21 cellular contexts compared by ENCODE assay signal in genomic region chr20:11403711-11404110, GRCh38.
A peak's percentile ranks its signal among the peaks of the same experiment; 100 is the strongest.
DNase-seq lines count a peak whose midpoint lies in the region; ATAC-seq and TF ChIP-seq lines count a peak whose summit lies in the region.
"Had no signal": no experiment of that assay in that cellular context is flagged by ENCODE, and none has a peak within 500 bp of the region (broad histone marks: within the 10 kb centered on the region; RNA-seq: fewer than 3 reads in every experiment).

No MANE protein-coding gene starts in this region.

- DNase-seq in ELF-1 (ENCODE audit: low read depth, low spot score) = peak; percentile 54
- DNase-seq in Panc1 (ENCODE audit: low read depth, low spot score) = no peak
- peak; percentile 71 to 87 for DNase-seq in erythroblast (lab: John Stamatoyannopoulos, UW)
- DNase-seq in sciatic nerve (ENCODE audit: low spot score) = no peak
- no peak for DNase-seq in central memory CD4-positive, alpha-beta T cell
- DNase-seq in NCI-H1105 (lab: John Stamatoyannopoulos, UW) = no peak
- DNase-seq in SHP77 (lab: John Stamatoyannopoulos, UW) = no peak
- DNase-seq: activated CD4-positive, CD25-positive, alpha-beta regulatory T cell treated with anti-CD3 and anti-CD28 coated beads, Interleukin-2, amount 50 U/mL, for 72 hours; AML-193; Caco-2; cerebellar nuclear complex; effector memory CD8-positive, alpha-beta T cell; EL; mucosa of descending colon; NCI-H2107; NCI-H526; right lobe of liver; SJCRH30; stimulated activated naive CD8-positive, alpha-beta T cell treated with anti-CD3 and anti-CD28 coated beads, Interleukin-15, amount 100 ng/mL, for 72 hours had no signal

- H3K36me3 ChIP-seq in Panc1 (ENCODE audit: control insufficient read depth, insufficient read depth, low read length) = no peaks in the 10 kb centered on the region
- H3K36me3 ChIP-seq: heart left ventricle, right lobe of liver, SJCRH30 had no signal

- no peaks in the 10 kb centered on the region for H3K4me1 ChIP-seq in Panc1 (ENCODE audit: control insufficient read depth, insufficient read depth, low read length)
- H3K4me1 ChIP-seq: Caco-2, right lobe of liver, SJCRH30 had no signal

- peak overlapping the region; percentile 39; the same call in 1 of the 2 replicates for H3K27ac ChIP-seq in Panc1 (ENCODE audit: low read length)
- H3K27ac ChIP-seq: heart left ventricle, right lobe of liver, SJCRH30 had no signal

- no peak for ATAC-seq in Panc1
- ATAC-seq in sciatic nerve = peak; percentile 62
- ATAC-seq in GM21526 (IDR thresholded peaks at IDR 0.05; ENCODE audit: low FRiP score, unreplicated experiment) = no peak
- ATAC-seq: effector memory CD8-positive, alpha-beta T cell; mucosa of descending colon; right lobe of liver; stimulated activated naive CD8-positive, alpha-beta T cell treated with anti-CD3 and anti-CD28 coated beads, Interleukin-15, amount 100 ng/mL, for 72 hours had no signal

- TF ChIP-seq CTCF in Panc1 (IDR thresholded peaks at IDR 0.05) = no peak

- H3K4me3 ChIP-seq in Panc1 (ENCODE audit: low read depth in 2 of 2, low read length in 2 of 2) = no peak overlapping the region
- H3K4me3 ChIP-seq: heart left ventricle, mucosa of descending colon, right lobe of liver, SJCRH30 had no signal

- CTCF ChIA-PET in Panc1 (lab: Charles Lee) = no interaction called here

- POLR2A ChIA-PET in Panc1 (lab: Charles Lee) = no interaction called here

- no TSS peak for BruUV-seq in Panc1 (replicated peaks; lab: Mats Ljungman, UMichigan)

- no peaks in the 10 kb centered on the region for H3K27me3 ChIP-seq in Panc1 (ENCODE audit: control insufficient read depth, insufficient read depth, low read length)
- H3K27me3 ChIP-seq: heart left ventricle, right lobe of liver, SJCRH30 had no signal

- H3K9me3 ChIP-seq in Panc1 (ENCODE audit: control insufficient read depth, insufficient read depth, low read depth, low read length) = no peaks in the 10 kb centered on the region
- H3K9me3 ChIP-seq: Caco-2, heart left ventricle, mucosa of descending colon, right lobe of liver, SJCRH30 had no signal

- intact Hi-C loops in Panc1 (cut with micrococcal nuclease; ENCODE audit: unreplicated experiment) (no loop called here), sciatic nerve (cut with DNase I) (no loop called here)

- TF ChIP-seq POLR2A in erythroblast (IDR thresholded peaks at IDR 0.05; ENCODE audit: low read length) = peak; percentile 26

- in situ Hi-C loops in Panc1 (cut with HindIII; ENCODE audit: low pct_unique_long_range_greater_than_20kb, low sequenced_read_pairs) = no loop called here

Comparison
In these comparisons a context has a peak if more than half of its experiments do, and no peak if none do; other contexts are left out.
1. DNase-seq: peak in ELF-1 (single experiment) and erythroblast (2 of 2); none in Panc1 (single experiment), sciatic nerve (single experiment), central memory CD4-positive, alpha-beta T cell (single experiment), NCI-H1105 (single experiment) and SHP77 (0 of 2).